ENCODE assay signal across 13 cellular contexts in genomic region chr5:14510156-14510734, GRCh38.
DNase-seq lines count a peak whose midpoint lies in the region; TF ChIP-seq lines count a peak whose summit lies in the region.
"Had no signal": no experiment of that assay in that cellular context is flagged by ENCODE, and none has a peak within 500 bp of the region (broad histone marks: within the 10 kb centered on the region; RNA-seq: fewer than 3 reads in every experiment).

No MANE protein-coding gene starts in this region.

- DNase-seq in HFF-Myc (ENCODE audit: extremely low read depth, low read depth) (no peak), NCI-H345 (lab: John Stamatoyannopoulos, UW) (peak; percentile 61), cerebellum (ENCODE audit: low spot score) (peak; percentile 79), progenitor cell of endocrine pancreas (ENCODE audit: low spot score, unreplicated experiment) (no peak), Kasumi-1 (lab: John Stamatoyannopoulos, UW) (no peak), T1000 (lab: John Stamatoyannopoulos, UW) (no peak), retina (no peak)
- DNase-seq: activated effector memory CD4-positive, alpha-beta T cell treated with Interleukin-2 at 50 U/mL for 16 hours; adrenal gland; SJCRH30; tibial artery had no signal

- H3K4me3 ChIP-seq in HFF-Myc (replicated peaks; ENCODE audit: low read depth, low read length) = no peak overlapping the region
- H3K4me3 ChIP-seq: adrenal gland, BLaER1, SJCRH30, tibial artery had no signal

- TF ChIP-seq CTCF in HFF-Myc (IDR thresholded peaks at IDR 0.05; ENCODE audit: low read depth, low read length, missing control alignments) (peak; percentile 3), progenitor cell of endocrine pancreas (IDR thresholded peaks at IDR 0.05; ENCODE audit: unreplicated experiment) (no peak)

- no peak overlapping the region for H3K4me3 Mint-ChIP-seq in progenitor cell of endocrine pancreas (ENCODE audit: low read depth)
- H3K4me3 Mint-ChIP-seq: stimulated activated memory B cell treated with anti-CD40 and anti-IgM and Interleukin-4, amounts not matched to agents 10 μg/mL and 1 μg/mL and 100 μg/mL, for 72 hours had no signal

- no peaks in the 10 kb centered on the region for H3K4me1 Mint-ChIP-seq in progenitor cell of endocrine pancreas (ENCODE audit: low read depth)
- H3K4me1 Mint-ChIP-seq: stimulated activated memory B cell treated with anti-CD40 and anti-IgM and Interleukin-4, amounts not matched to agents 10 μg/mL and 1 μg/mL and 100 μg/mL, for 72 hours had no signal

- no peaks in the 10 kb centered on the region for H3K27me3 Mint-ChIP-seq in progenitor cell of endocrine pancreas
- H3K27me3 Mint-ChIP-seq: stimulated activated memory B cell treated with anti-CD40 and anti-IgM and Interleukin-4, amounts not matched to agents 10 μg/mL and 1 μg/mL and 100 μg/mL, for 72 hours had no signal

- peak overlapping the region; percentile 73 for H3K27ac Mint-ChIP-seq in progenitor cell of endocrine pancreas
- H3K27ac Mint-ChIP-seq: stimulated activated memory B cell treated with anti-CD40 and anti-IgM and Interleukin-4, amounts not matched to agents 10 μg/mL and 1 μg/mL and 100 μg/mL, for 72 hours had no signal

- peaks cover 11% of the 10 kb centered on the region for H3K36me3 Mint-ChIP-seq in progenitor cell of endocrine pancreas (ENCODE audit: insufficient read depth)

- no peaks in the 10 kb centered on the region for H3K9me3 Mint-ChIP-seq in progenitor cell of endocrine pancreas (ENCODE audit: low read depth)
- H3K9me3 Mint-ChIP-seq: stimulated activated memory B cell treated with anti-CD40 and anti-IgM and Interleukin-4, amounts not matched to agents 10 μg/mL and 1 μg/mL and 100 μg/mL, for 72 hours had no signal

Comparison
In these comparisons a context has a peak if more than half of its experiments do, and no peak if none do; other contexts are left out.
1. DNase-seq: peak in NCI-H345 (single experiment) and cerebellum (single experiment); none in HFF-Myc (single experiment), progenitor cell of endocrine pancreas (single experiment), Kasumi-1 (0 of 2), T1000 (single experiment) and retina (single experiment).